In the genomic region with DNA sequence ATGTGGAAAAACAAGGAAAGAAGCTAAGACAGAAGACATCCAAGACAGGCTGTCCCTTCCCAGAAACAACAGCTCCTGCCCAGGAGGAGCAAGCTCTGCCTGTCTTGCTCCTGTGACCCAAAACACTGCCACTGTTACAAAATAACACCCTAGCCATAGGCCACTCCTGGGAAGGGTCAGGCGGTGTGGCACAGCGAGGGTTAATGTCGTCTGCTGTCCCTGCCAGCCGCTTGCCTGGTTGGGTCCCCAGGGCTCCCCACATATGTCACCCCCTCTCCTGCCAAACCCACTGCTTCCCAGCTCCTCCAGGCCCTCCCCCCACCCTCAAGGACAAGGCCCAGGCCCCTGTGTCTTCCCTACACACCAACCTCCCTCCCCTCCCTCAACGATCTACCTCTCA, we compare ENCODE assay signal across 16 cellular contexts. TPM values are rescaled to one million over a fixed set of nuclear protein-coding genes. Genes with fewer than 3 reads are reported as not detected.
DNase-seq lines count a peak whose midpoint lies in the region; ATAC-seq lines count a peak whose summit lies in the region.
"Had no signal": no experiment of that assay in that cellular context is flagged by ENCODE, and none has a peak within 500 bp of the region (broad histone marks: within the 10 kb centered on the region; RNA-seq: fewer than 3 reads in every experiment).

No MANE protein-coding gene starts in this region.

- H3K4me3 Mint-ChIP-seq in activated naive CD4-positive, alpha-beta T cell treated with anti-CD3 and anti-CD28 coated beads, Interleukin-2, amount 10 ng/mL, durations not matched to agents 7 days and 5 days = no peak overlapping the region
- H3K4me3 Mint-ChIP-seq in activated naive CD4-positive, alpha-beta T cell treated with anti-CD3 and anti-CD28 coated beads for 36 hours = no peak overlapping the region
- H3K4me3 Mint-ChIP-seq in IgD-negative memory B cell = no peak overlapping the region
- no peak overlapping the region for H3K4me3 Mint-ChIP-seq in stimulated activated effector memory CD8-positive, alpha-beta T cell treated with anti-CD3 and anti-CD28 coated beads, Interleukin-12 subunit alpha, Interleukin-12 subunit beta, amount 100 ng/mL, for 72 hours

- no peaks in the 10 kb centered on the region for H3K9me3 Mint-ChIP-seq in activated naive CD4-positive, alpha-beta T cell treated with anti-CD3 and anti-CD28 coated beads, Interleukin-2, amount 10 ng/mL, durations not matched to agents 7 days and 5 days
- no peaks in the 10 kb centered on the region for H3K9me3 Mint-ChIP-seq in activated naive CD4-positive, alpha-beta T cell treated with anti-CD3 and anti-CD28 coated beads for 36 hours
- H3K9me3 Mint-ChIP-seq in IgD-negative memory B cell = no peaks in the 10 kb centered on the region
- no peaks in the 10 kb centered on the region for H3K9me3 Mint-ChIP-seq in stimulated activated effector memory CD8-positive, alpha-beta T cell treated with anti-CD3 and anti-CD28 coated beads, Interleukin-12 subunit alpha, Interleukin-12 subunit beta, amount 100 ng/mL, for 72 hours

- H3K27ac Mint-ChIP-seq in activated naive CD4-positive, alpha-beta T cell treated with anti-CD3 and anti-CD28 coated beads, Interleukin-2, amount 10 ng/mL, durations not matched to agents 7 days and 5 days = peak overlapping the region; percentile 11
- no peak overlapping the region for H3K27ac Mint-ChIP-seq in activated naive CD4-positive, alpha-beta T cell treated with anti-CD3 and anti-CD28 coated beads for 36 hours
- H3K27ac Mint-ChIP-seq in IgD-negative memory B cell = peak overlapping the region in 2 of 3 donors; percentile 25 to 93
- peak overlapping the region; percentile 77 for H3K27ac Mint-ChIP-seq in stimulated activated effector memory CD8-positive, alpha-beta T cell treated with anti-CD3 and anti-CD28 coated beads, Interleukin-12 subunit alpha, Interleukin-12 subunit beta, amount 100 ng/mL, for 72 hours

- CTCF ChIA-PET in activated naive CD4-positive, alpha-beta T cell treated with anti-CD3 and anti-CD28 coated beads, Interleukin-2, amount 10 ng/mL, durations not matched to agents 7 days and 5 days (lab: Charles Lee) = interaction anchor here (0.9 to 1.5 kb wide), 3 partner anchors 8 to 72 kb away, joined by 3 to 7 read pairs (median 3); no protein-coding TSS in a partner anchor
- CTCF ChIA-PET in activated naive CD4-positive, alpha-beta T cell treated with anti-CD3 and anti-CD28 coated beads for 36 hours (lab: Charles Lee) = interaction anchor here (0.7 to 3.4 kb wide), 5 partner anchors 8 to 249 kb away, joined by 3 to 11 read pairs (median 4); no protein-coding TSS in a partner anchor

- no peak for ATAC-seq in stimulated activated effector memory CD8-positive, alpha-beta T cell treated with anti-CD3 and anti-CD28 coated beads, Interleukin-12 subunit alpha, Interleukin-12 subunit beta, amount 100 ng/mL, for 72 hours
- no peak for ATAC-seq in HG02610 (IDR thresholded peaks at IDR 0.05; ENCODE audit: unreplicated experiment)
- ATAC-seq in GM18520 (IDR thresholded peaks at IDR 0.05; ENCODE audit: unreplicated experiment) = no peak

- peaks cover 6% of the 10 kb centered on the region for H3K27me3 Mint-ChIP-seq in activated naive CD4-positive, alpha-beta T cell treated with anti-CD3 and anti-CD28 coated beads, Interleukin-2, amount 10 ng/mL, durations not matched to agents 7 days and 5 days
- no peaks in the 10 kb centered on the region for H3K27me3 Mint-ChIP-seq in activated naive CD4-positive, alpha-beta T cell treated with anti-CD3 and anti-CD28 coated beads for 36 hours (ENCODE audit: low read depth)
- no peaks in the 10 kb centered on the region for H3K27me3 Mint-ChIP-seq in IgD-negative memory B cell

- H3K4me1 Mint-ChIP-seq in activated naive CD4-positive, alpha-beta T cell treated with anti-CD3 and anti-CD28 coated beads, Interleukin-2, amount 10 ng/mL, durations not matched to agents 7 days and 5 days = peaks cover 4% of the 10 kb centered on the region
- H3K4me1 Mint-ChIP-seq in activated naive CD4-positive, alpha-beta T cell treated with anti-CD3 and anti-CD28 coated beads for 36 hours (ENCODE audit: low read depth) = peaks cover 5% of the 10 kb centered on the region
- H3K4me1 Mint-ChIP-seq in IgD-negative memory B cell = peaks cover 0 to 2% (median 0%) of the 10 kb centered on the region in 3 donors
- peaks cover 13% of the 10 kb centered on the region for H3K4me1 Mint-ChIP-seq in stimulated activated effector memory CD8-positive, alpha-beta T cell treated with anti-CD3 and anti-CD28 coated beads, Interleukin-12 subunit alpha, Interleukin-12 subunit beta, amount 100 ng/mL, for 72 hours

- intact Hi-C loops in activated naive CD4-positive, alpha-beta T cell treated with anti-CD3 and anti-CD28 coated beads for 36 hours (cut with micrococcal nuclease) = no loop called here

- no peak for DNase-seq in activated naive CD4-positive, alpha-beta T cell treated with anti-CD3 and anti-CD28 coated beads, Interleukin-2, amount 10 ng/mL, durations not matched to agents 7 days and 5 days
- DNase-seq in activated naive CD4-positive, alpha-beta T cell treated with anti-CD3 and anti-CD28 coated beads for 36 hours = no peak
- DNase-seq in cerebellum (ENCODE audit: low spot score) = peak; percentile 76
- DNase-seq in stimulated activated effector memory CD8-positive, alpha-beta T cell treated with anti-CD3 and anti-CD28 coated beads, Interleukin-12 subunit alpha, Interleukin-12 subunit beta, amount 100 ng/mL, for 72 hours (ENCODE audit: low spot score in 2 of 2) = no peak
- DNase-seq in cortex of kidney (lab: John Stamatoyannopoulos, UW) = no peak
- DNase-seq: Calu3; NCI-H1048; sigmoid colon; stimulated activated CD4-positive, alpha-beta T cell treated with anti-CD3 and anti-CD28 coated beads, Interleukin-4, amount 100 ng/mL, for 1 hour; T-helper 1 cell had no signal

- peaks cover 11% of the 10 kb centered on the region for H3K36me3 Mint-ChIP-seq in activated naive CD4-positive, alpha-beta T cell treated with anti-CD3 and anti-CD28 coated beads, Interleukin-2, amount 10 ng/mL, durations not matched to agents 7 days and 5 days
- peaks cover 7% of the 10 kb centered on the region for H3K36me3 Mint-ChIP-seq in activated naive CD4-positive, alpha-beta T cell treated with anti-CD3 and anti-CD28 coated beads for 36 hours (ENCODE audit: low read depth)
- H3K36me3 Mint-ChIP-seq in IgD-negative memory B cell = peaks cover 4% of the 10 kb centered on the region
- H3K36me3 Mint-ChIP-seq in stimulated activated effector memory CD8-positive, alpha-beta T cell treated with anti-CD3 and anti-CD28 coated beads, Interleukin-12 subunit alpha, Interleukin-12 subunit beta, amount 100 ng/mL, for 72 hours = peaks cover 19% of the 10 kb centered on the region

RNA-seq across cellular contexts. Expression of a gene that starts 3.9 kb away (rescaled TPM):
- total RNA-seq in activated naive CD4-positive, alpha-beta T cell treated with anti-CD3 and anti-CD28 coated beads for 36 hours = under 1 TPM in 1 of 2 experiments, not detected in 1; 0.07 TPM
- polyA plus RNA-seq in IgD-negative memory B cell = not detected
- 14.3 TPM for total RNA-seq in cerebellum
- total RNA-seq: fibroblast of villous mesenchyme, lung microvascular endothelial cell, urinary bladder had no signal

RNA-seq across cellular contexts. Expression of a gene that starts 19.8 kb away (rescaled TPM):
- 10 to 100 TPM; 27.4 to 29.4 TPM for total RNA-seq in activated naive CD4-positive, alpha-beta T cell treated with anti-CD3 and anti-CD28 coated beads for 36 hours
- 66.0 TPM for polyA plus RNA-seq in IgD-negative memory B cell
- 34.4 TPM for total RNA-seq in cerebellum

RNA-seq across cellular contexts. Expression of a gene that starts 20.0 kb away (rescaled TPM):
- total RNA-seq in activated naive CD4-positive, alpha-beta T cell treated with anti-CD3 and anti-CD28 coated beads for 36 hours = 100 to 1,000 TPM in 1 of 2 experiments, 10 to 100 TPM in 1; 97.8 to 101 TPM
- polyA plus RNA-seq in IgD-negative memory B cell = 90.2 TPM
- total RNA-seq in cerebellum = 124 TPM

RNA-seq across cellular contexts. Expression of a gene that starts 37.4 kb away (rescaled TPM):
- under 1 TPM in 1 of 2 experiments, not detected in 1; 0.27 TPM for total RNA-seq in activated naive CD4-positive, alpha-beta T cell treated with anti-CD3 and anti-CD28 coated beads for 36 hours
- polyA plus RNA-seq in IgD-negative memory B cell = not detected
- total RNA-seq in cerebellum = 17.2 TPM
- total RNA-seq: fibroblast of villous mesenchyme, lung microvascular endothelial cell had no signal

Comparison
In these comparisons a context has a peak if more than half of its experiments do, and no peak if none do; other contexts are left out.
1. RNA of a gene that starts 3.9 kb away (total RNA-seq): 14.3 TPM in cerebellum (single experiment); 0.07 TPM in activated naive CD4-positive, alpha-beta T cell treated with anti-CD3 and anti-CD28 coated beads for 36 hours; every median in the first group is over 10 times any median in the second.